ENCODE assay signal across 8 cellular contexts in the genomic region with DNA sequence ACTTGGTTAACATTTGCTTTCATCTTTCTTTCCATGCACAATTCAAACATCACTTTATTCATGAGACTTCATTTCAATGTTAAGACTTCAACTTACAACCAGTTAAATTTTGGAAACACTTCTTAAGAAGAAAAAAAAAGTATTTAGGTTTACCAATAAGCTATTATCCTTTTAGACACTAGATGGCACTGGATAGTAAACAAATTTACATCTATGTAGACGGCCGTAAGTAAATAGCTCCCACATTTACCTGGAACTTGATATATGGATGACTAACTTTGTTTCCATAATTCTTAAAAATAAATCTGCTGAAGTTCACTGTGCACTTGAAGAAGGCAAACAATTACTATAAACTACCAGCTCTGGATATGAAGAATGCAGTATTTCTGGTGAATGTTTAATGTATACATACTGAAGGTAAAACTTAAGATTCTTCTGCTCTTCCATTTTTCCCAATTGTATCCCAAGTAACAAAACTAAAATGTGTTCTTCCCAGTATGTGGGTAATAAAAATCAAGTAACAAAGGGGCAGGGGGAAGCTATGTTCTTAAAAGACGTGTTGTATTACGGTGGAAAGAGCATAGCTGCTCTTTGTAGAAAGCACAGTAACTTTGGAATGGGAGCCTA.
A peak's percentile ranks its signal among the peaks of the same experiment; 100 is the strongest.
DNase-seq lines count a peak whose midpoint lies in the region; ATAC-seq and TF ChIP-seq lines count a peak whose summit lies in the region.

No MANE protein-coding gene starts in this region.

- no peaks in the 10 kb centered on the region for H3K27me3 Mint-ChIP-seq in MCF 10A (ENCODE audit: insufficient read depth, unreplicated experiment)
- H3K27me3 Mint-ChIP-seq in mesothelial cell of epicardium (ENCODE audit: low read depth): no peaks in the 10 kb centered on the region

- H3K4me3 ChIP-seq in AG09309 (ENCODE audit: control insufficient read depth, low read depth, low read length): no peak overlapping the region

- ATAC-seq in GM19351 (IDR thresholded peaks at IDR 0.05; ENCODE audit: unreplicated experiment) (peak; percentile 74), HG03039 (IDR thresholded peaks at IDR 0.05; ENCODE audit: unreplicated experiment) (no peak), GM21717 (IDR thresholded peaks at IDR 0.05; ENCODE audit: unreplicated experiment) (no peak)

- CTCF ChIA-PET in MCF 10A (lab: Yijun Ruan, JAX): interaction anchor here (0.5 to 5.8 kb wide), 32 partner anchors 9 to 666 kb away, joined by 3 to 107 read pairs (median 4); no protein-coding TSS in a partner anchor

- no TSS peak for BruUV-seq in MCF 10A (replicated peaks; lab: Mats Ljungman, UMichigan)

- H3K4me3 Mint-ChIP-seq in MCF 10A (ENCODE audit: unreplicated experiment) (no peak overlapping the region), mesothelial cell of epicardium (no peak overlapping the region)

- peaks cover 8% of the 10 kb centered on the region for H3K9me3 Mint-ChIP-seq in MCF 10A (ENCODE audit: unreplicated experiment)
- H3K9me3 Mint-ChIP-seq in mesothelial cell of epicardium: peaks cover 6% of the 10 kb centered on the region

- POLR2A ChIA-PET in MCF 10A (lab: Yijun Ruan, JAX): interaction anchor here (0.6 to 1.5 kb wide), 3 partner anchors 381 to 412 kb away, joined by 3 read pairs; no protein-coding TSS in a partner anchor

- peak; percentile 39 for TF ChIP-seq CTCF in AG09309 (IDR thresholded peaks at IDR 0.05; ENCODE audit: control insufficient read depth, insufficient read depth, low read depth, low read length, missing control alignments)
- TF ChIP-seq CTCF in MCF 10A (IDR thresholded peaks at IDR 0.05; ENCODE audit: unreplicated experiment): peak; percentile 57
- peak; percentile 58 for TF ChIP-seq CTCF in mesothelial cell of epicardium (IDR thresholded peaks at IDR 0.05; ENCODE audit: unreplicated experiment)

- intact Hi-C loops in MCF 10A (cut with micrococcal nuclease): loop anchor here (1.0 kb wide), 3 partner anchors 289 to 666 kb away; no protein-coding TSS in a partner anchor

- H3K36me3 Mint-ChIP-seq in MCF 10A (ENCODE audit: insufficient read depth, unreplicated experiment) (no peaks in the 10 kb centered on the region), mesothelial cell of epicardium (peaks cover 12% of the 10 kb centered on the region)

- H3K27ac Mint-ChIP-seq in MCF 10A (ENCODE audit: low read depth, unreplicated experiment): no peak overlapping the region
- no peak overlapping the region for H3K27ac Mint-ChIP-seq in mesothelial cell of epicardium

- peak; percentile 7 for DNase-seq in AG09309 (ENCODE audit: low read depth)
- peak; percentile 5 for DNase-seq in NCI-H1694 (lab: John Stamatoyannopoulos, UW)
- peak; percentile 54 for DNase-seq in MCF 10A (ENCODE audit: unreplicated experiment)
- DNase-seq in mesothelial cell of epicardium (ENCODE audit: low spot score in 2 of 2, unreplicated experiment in 2 of 2): no peak
- no peak for DNase-seq in MV-4-11 (lab: John Stamatoyannopoulos, UW)

- H3K4me1 Mint-ChIP-seq in MCF 10A (ENCODE audit: insufficient read depth, unreplicated experiment) (no peaks in the 10 kb centered on the region), mesothelial cell of epicardium (peaks cover 9% of the 10 kb centered on the region)

Comparison
In these comparisons a context has a peak if more than half of its experiments do, and no peak if none do; other contexts are left out.
1. DNase-seq: peak in AG09309 (single experiment), NCI-H1694 (single experiment) and MCF 10A (single experiment); none in mesothelial cell of epicardium (0 of 2) and MV-4-11 (single experiment).
2. Peak in every context shown above with its lines, with median percentiles within 50 percentile points of each other: CTCF ChIP-seq.